Comparison of ENCODE assay signal across 27 cellular contexts in the genomic region with DNA sequence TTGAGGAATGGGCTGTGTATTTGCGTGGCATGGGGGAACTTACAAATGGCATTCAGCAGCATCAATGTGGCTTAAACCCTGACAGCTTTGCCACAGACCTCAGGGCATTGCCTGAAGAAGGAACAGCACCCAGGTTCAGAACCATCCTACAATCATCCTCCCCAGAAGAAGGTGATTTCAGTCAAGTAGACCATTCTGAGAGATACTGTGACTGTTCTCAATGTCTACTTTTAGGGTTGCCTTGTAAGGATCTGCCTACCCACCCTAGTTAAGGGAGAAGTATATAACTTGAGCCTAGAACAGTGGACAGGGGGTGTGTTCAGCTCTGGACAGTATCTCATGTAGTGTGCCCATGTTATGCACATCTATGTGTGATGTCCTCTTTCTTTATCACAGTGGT. TPM values are rescaled to one million over a fixed set of nuclear protein-coding genes. Genes with fewer than 3 reads are reported as not detected.
DNase-seq lines count a peak whose midpoint lies in the region; ATAC-seq and TF ChIP-seq lines count a peak whose summit lies in the region.
"Had no signal": no experiment of that assay in that cellular context is flagged by ENCODE, and none has a peak within 500 bp of the region (broad histone marks: within the 10 kb centered on the region; RNA-seq: fewer than 3 reads in every experiment).

No MANE protein-coding gene starts in this region.

- TF ChIP-seq POLR2A in stomach (IDR thresholded peaks at IDR 0.05), result no peak

- no peaks in the 10 kb centered on the region for H3K36me3 ChIP-seq in ACC112 (ENCODE audit: insufficient read depth, low read length)
- no peaks in the 10 kb centered on the region for H3K36me3 ChIP-seq in stomach
- H3K36me3 ChIP-seq: sigmoid colon had no signal

- intact Hi-C loops in stomach (cut with DNase I; ENCODE audit: low total_unique reads), result no loop called here

- no peaks in the 10 kb centered on the region for H3K9me3 ChIP-seq in stomach
- H3K9me3 ChIP-seq: sigmoid colon had no signal

- 17 to 57% (median 30%) methylated on average over 1 of the region's 1 CpG for WGBS in stomach, 5 donors

- H3K9me3 Mint-ChIP-seq in HFFc6 (peaks cover 20% of the 10 kb centered on the region; the same call in 1 of the 2 replicates), endothelial cell (ENCODE audit: unreplicated experiment) (no peaks in the 10 kb centered on the region), naive B cell (peaks cover 0 to 6% (median 0%) of the 10 kb centered on the region in 7 donors)
- H3K9me3 Mint-ChIP-seq: activated naive CD4-positive, alpha-beta T cell treated with anti-CD3 and anti-CD28 coated beads for 36 hours; activated T-cell treated with anti-CD3 and anti-CD28 coated beads, Interleukin-2, amount 50 U/mL, for 4 hours; central memory CD8-positive, alpha-beta T cell; memory B cell had no signal

- H3K4me3 Mint-ChIP-seq in HFFc6 (peak overlapping the region; percentile 99), endothelial cell (ENCODE audit: unreplicated experiment) (peak overlapping the region; percentile 42), naive B cell (peak overlapping the region in 5 of 8 donors; percentile 73 to 93 (median 86))

- ATAC-seq in naive B cell (ENCODE audit: low read depth in 2 of 2) (no peak), HG03135 (IDR thresholded peaks at IDR 0.05; ENCODE audit: unreplicated experiment) (no peak), HG03039 (IDR thresholded peaks at IDR 0.05; ENCODE audit: unreplicated experiment) (no peak)
- ATAC-seq: activated T-cell treated with anti-CD3 and anti-CD28 coated beads, Interleukin-2, amount 50 U/mL, for 4 hours; naive thymus-derived CD4-positive, alpha-beta T cell; Right ventricle myocardium inferior had no signal

- H3K79me2 ChIP-seq in ACC112 (ENCODE audit: control insufficient read depth, insufficient read depth, low read length, unreplicated experiment), result peaks cover 34% of the 10 kb centered on the region

- DNase-seq in HFFc6 (no peak), endothelial cell (ENCODE audit: low spot score) (no peak), naive B cell (no peak), stomach (no peak), RWPE1 (ENCODE audit: low spot score) (no peak)
- DNase-seq: activated CD4-positive, alpha-beta T cell treated with anti-CD3 and anti-CD28 coated beads for 1 hour; activated CD8-positive, alpha-beta memory T cell treated with anti-CD3 and anti-CD28 coated beads for 24 hours; activated naive CD4-positive, alpha-beta T cell treated with anti-CD3 and anti-CD28 coated beads for 36 hours; activated T-cell treated with anti-CD3 and anti-CD28 coated beads, Interleukin-2, amount 50 U/mL, for 4 hours; anterior cingulate cortex; erythroblast; naive thymus-derived CD4-positive, alpha-beta T cell; NCI-H1048; NCI-H187 treated with DMSO at 0.1 percent for 48 hours; NCI-H2227 treated with DMSO at 0.1 percent for 48 hours; NCI-H774; sigmoid colon had no signal

- peak overlapping the region; percentile 91; the same call in 1 of the 2 replicates for H3K27ac ChIP-seq in ACC112 (ENCODE audit: low read depth, low read length)
- no peak overlapping the region for H3K27ac ChIP-seq in stomach
- no peak overlapping the region for H3K27ac ChIP-seq in RWPE1
- H3K27ac ChIP-seq: C4-2B had no signal

- no peak overlapping the region for H2AFZ ChIP-seq in ACC112 (ENCODE audit: low read length, unreplicated experiment)

- TF ChIP-seq EP300 in stomach (IDR thresholded peaks at IDR 0.05), result no peak

- peak overlapping the region; percentile 100 for H3K27ac Mint-ChIP-seq in HFFc6
- H3K27ac Mint-ChIP-seq in endothelial cell (ENCODE audit: unreplicated experiment), result no peak overlapping the region
- H3K27ac Mint-ChIP-seq in naive B cell, result peak overlapping the region in 2 of 6 donors; percentile 15 to 32
- H3K27ac Mint-ChIP-seq: activated naive CD4-positive, alpha-beta T cell treated with anti-CD3 and anti-CD28 coated beads for 36 hours; memory B cell; naive thymus-derived CD4-positive, alpha-beta T cell had no signal

- no peaks in the 10 kb centered on the region for H3K27me3 ChIP-seq in ACC112 (ENCODE audit: insufficient read depth, low read length)
- peaks cover 12 to 85% (median 65%) of the 10 kb centered on the region in 3 donors for H3K27me3 ChIP-seq in stomach

- POLR2A ChIA-PET in RWPE1 (lab: Yijun Ruan, JAX; ENCODE audit: low non-redundant PET), result no interaction called here

- H3K4me1 Mint-ChIP-seq in HFFc6 (ENCODE audit: low read depth), result peaks cover 47% of the 10 kb centered on the region
- peaks cover 36% of the 10 kb centered on the region for H3K4me1 Mint-ChIP-seq in endothelial cell (ENCODE audit: unreplicated experiment)
- H3K4me1 Mint-ChIP-seq in naive B cell, result peaks cover 30 to 48% (median 43%) of the 10 kb centered on the region in 3 donors

- no peak for TF ChIP-seq CTCF in HFFc6 (IDR thresholded peaks at IDR 0.05)
- no peak for TF ChIP-seq CTCF in endothelial cell (IDR thresholded peaks at IDR 0.05; ENCODE audit: unreplicated experiment)
- TF ChIP-seq CTCF in stomach (IDR thresholded peaks at IDR 0.05), result no peak
- no peak for TF ChIP-seq CTCF in RWPE1 (conservative IDR thresholded peaks at IDR 0.05; ENCODE audit: low read depth)

- H3K27me3 Mint-ChIP-seq in HFFc6 (ENCODE audit: insufficient read depth) (peaks cover 30% of the 10 kb centered on the region), endothelial cell (ENCODE audit: unreplicated experiment) (peaks cover 43% of the 10 kb centered on the region), naive B cell (peaks cover 75 to 88% (median 84%) of the 10 kb centered on the region in 3 donors)

- CTCF ChIA-PET in RWPE1 (lab: Yijun Ruan, JAX), result interaction anchor here (0.5 to 0.8 kb wide), 3 partner anchors 43 to 1292 kb away, joined by 3 read pairs; no protein-coding TSS in a partner anchor

- H3K4me1 ChIP-seq in ACC112 (ENCODE audit: control insufficient read depth, insufficient read depth, low read length, unreplicated experiment) (peaks cover 16% of the 10 kb centered on the region), stomach (peaks cover 7 to 39% (median 25%) of the 10 kb centered on the region in 4 donors)

- H3K4me3 ChIP-seq in ACC112 (ENCODE audit: low read depth, low read length), result peak overlapping the region; percentile 91
- H3K4me3 ChIP-seq in stomach, result no peak overlapping the region

- H3K36me3 Mint-ChIP-seq in HFFc6 (ENCODE audit: low read depth) (peaks cover 33% of the 10 kb centered on the region), endothelial cell (ENCODE audit: low read depth, unreplicated experiment) (peaks cover 3% of the 10 kb centered on the region), naive B cell (no peaks in the 10 kb centered on the region)
- H3K36me3 Mint-ChIP-seq: memory B cell; naive thymus-derived CD4-positive, alpha-beta T cell had no signal

RNA-seq across cellular contexts. Expression of a gene that starts 1.6 kb away (rescaled TPM):
- 100 to 1,000 TPM; 248 to 569 (median 522) TPM for total RNA-seq in HFFc6 (2021; fragmentation: NEBNext Ultra II Directional; extraction: Animal tissue kit (Norgen Biotek cat#: 25700))
- total RNA-seq in endothelial cell (ENCODE audit: unreplicated experiment) (not detected), stomach (under 1 TPM in 1 of 5 donors, not detected in 4; 0.18 TPM)
- polyA plus RNA-seq in naive B cell (ENCODE audit: low read depth in 6 of 6) (not detected), stomach (not detected)
- total RNA-seq: A673; activated naive CD4-positive, alpha-beta T cell treated with anti-CD3 and anti-CD28 coated beads for 36 hours; activated T-cell treated with anti-CD3 and anti-CD28 coated beads, Interleukin-2, amount 50 U/mL, for 4 hours; H7; HT-29 had no signal
- polyA plus RNA-seq: naive thymus-derived CD4-positive, alpha-beta T cell had no signal

Comparison
In these comparisons a context has a peak if more than half of its experiments do, and no peak if none do; other contexts are left out.
1. H3K4me3 Mint-ChIP-seq: peak in every context shown above with its lines; median percentile 99 in HFFc6; 86 in naive B cell; 42 in endothelial cell.
2. RNA of a gene that starts 1.6 kb away (total RNA-seq): 248 to 569 TPM in HFFc6; not detected in endothelial cell (single experiment) and 0.18 TPM in stomach; every median in the first group is over 100 times any median in the second.